In genomic region chr11:104254347-104254746, GRCh38 we compare ENCODE assay signal across 8 cellular contexts.
DNase-seq lines count a peak whose midpoint lies in the region; ATAC-seq and TF ChIP-seq lines count a peak whose summit lies in the region.

No MANE protein-coding gene starts in this region.

- no peaks in the 10 kb centered on the region for H3K36me3 ChIP-seq in mucosa of descending colon (ENCODE audit: low read depth)

- in situ Hi-C loops in GM13977 (cut with MboI; ENCODE audit: low pct_unique_long_range_greater_than_20kb, low sequenced_read_pairs, unreplicated experiment): no loop called here

- peak; percentile 93 for ATAC-seq in HG02885 (IDR thresholded peaks at IDR 0.05; ENCODE audit: poor library complexity, unreplicated experiment)
- ATAC-seq in mucosa of descending colon: peak; percentile 46
- ATAC-seq in GM18873 (IDR thresholded peaks at IDR 0.05; ENCODE audit: low FRiP score, unreplicated experiment): no peak

- H3K4me3 ChIP-seq in AG10803 (ENCODE audit: low read length) (no peak overlapping the region), mucosa of descending colon (no peak overlapping the region)

- H3K4me1 ChIP-seq in mucosa of descending colon (ENCODE audit: low read depth): no peaks in the 10 kb centered on the region

- intact Hi-C loops in mucosa of descending colon (cut with DNase I, micrococcal nuclease): no loop called here

- TF ChIP-seq CTCF in AG10803 (conservative IDR thresholded peaks at IDR 0.05; ENCODE audit: low read length) (peak; percentile 34), GM13977 (IDR thresholded peaks at IDR 0.05; ENCODE audit: extremely low read depth, insufficient read depth, missing control alignments) (peak; percentile 58), mucosa of descending colon (IDR thresholded peaks at IDR 0.05) (no peak)

- H3K9me3 ChIP-seq in mucosa of descending colon: no peaks in the 10 kb centered on the region

- DNase-seq in AG10803 (ENCODE audit: low read depth) (no peak), GM13977 (ENCODE audit: low spot score) (peak; percentile 8), NCI-H748 (lab: John Stamatoyannopoulos, UW; ENCODE audit: unreplicated experiment) (peak; percentile 54), astrocyte of the hippocampus (ENCODE audit: low read depth, low spot score) (peak; percentile 62), mucosa of descending colon (peak; percentile 12 to 27 (median 17)), NCI-H128 (lab: John Stamatoyannopoulos, UW; ENCODE audit: unreplicated experiment) (no peak)

Comparison
In these comparisons a context has a peak if more than half of its experiments do, and no peak if none do; other contexts are left out.
1. DNase-seq: peak in GM13977 (single experiment), NCI-H748 (single experiment), astrocyte of the hippocampus (single experiment) and mucosa of descending colon (3 of 3); none in AG10803 (single experiment) and NCI-H128 (single experiment).